13 cellular contexts compared by ENCODE assay signal in genomic region chr4:147760695-147761094, GRCh38. TPM values are rescaled to one million over a fixed set of nuclear protein-coding genes. Genes with fewer than 3 reads are reported as not detected.
DNase-seq lines count a peak whose midpoint lies in the region; ATAC-seq and TF ChIP-seq lines count a peak whose summit lies in the region.
"Had no signal": no experiment of that assay in that cellular context is flagged by ENCODE, and none has a peak within 500 bp of the region (broad histone marks: within the 10 kb centered on the region; RNA-seq: fewer than 3 reads in every experiment).

No MANE protein-coding gene starts in this region.

- ATAC-seq in GM21447 (IDR thresholded peaks at IDR 0.05; ENCODE audit: unreplicated experiment) (peak; percentile 29), left ventricle myocardium superior (peak; percentile 68), GM21528 (IDR thresholded peaks at IDR 0.05; ENCODE audit: low FRiP score, unreplicated experiment) (no peak), GM21825 (IDR thresholded peaks at IDR 0.05; ENCODE audit: unreplicated experiment) (no peak), GM21619 (IDR thresholded peaks at IDR 0.05; ENCODE audit: unreplicated experiment) (no peak)
- ATAC-seq: left lobe of liver had no signal

- H3K36me3 ChIP-seq in BE2C, result no peaks in the 10 kb centered on the region; the same call in 1 of the 2 replicates

- no peak overlapping the region for H3K4me3 ChIP-seq in BE2C (ENCODE audit: low read depth, low read length)
- H3K4me3 ChIP-seq: BLaER1 treated with 17β-estradiol and CSF1 and Interleukin-3, amounts not matched to agents 10 nM and 100 nM; GM23248 had no signal

- intact Hi-C loops in left ventricle myocardium superior (cut with micrococcal nuclease), result no loop called here

- peaks cover 12% of the 10 kb centered on the region; the same call in 1 of the 2 replicates for H3K4me1 ChIP-seq in BE2C

- DNase-seq in BE2C (peak; percentile 46), NCI-H69 (lab: John Stamatoyannopoulos, UW) (peak; percentile 81), left ventricle myocardium superior (peak; percentile 75), NCI-H526 (lab: John Stamatoyannopoulos, UW) (no peak)
- DNase-seq: GM23248, NCI-H1694, T-helper 1 cell had no signal

- no peaks in the 10 kb centered on the region; the same call in 1 of the 2 replicates for H3K9me3 ChIP-seq in BE2C
- H3K9me3 ChIP-seq: BLaER1 treated with 17β-estradiol and CSF1 and Interleukin-3, amounts not matched to agents 10 nM and 100 nM had no signal

- no peak for TF ChIP-seq CTCF in BE2C (IDR thresholded peaks at IDR 0.05; ENCODE audit: low read depth, low read length)

- H3K27me3 ChIP-seq in BE2C, result no peaks in the 10 kb centered on the region
- H3K27me3 ChIP-seq: BLaER1 treated with 17β-estradiol and CSF1 and Interleukin-3, amounts not matched to agents 10 nM and 100 nM had no signal

RNA-seq across cellular contexts. Expression of gene ARHGAP10, which starts 28.8 kb away (rescaled TPM):
- 4.3 TPM for polyA plus RNA-seq in BE2C (2012; ENCODE audit: insufficient read depth, insufficient read length, low read depth)
- 69.2 TPM for total RNA-seq in left ventricle myocardium superior

Comparison
In these comparisons a context has a peak if more than half of its experiments do, and no peak if none do; other contexts are left out.
1. DNase-seq: peak in BE2C (single experiment), NCI-H69 (single experiment) and left ventricle myocardium superior (single experiment); none in NCI-H526 (0 of 2).
2. ATAC-seq: peak in GM21447 (single experiment) and left ventricle myocardium superior (single experiment); none in GM21528 (single experiment), GM21825 (single experiment) and GM21619 (single experiment).